In genomic region chr13:21529102-21529893, GRCh38 we compare ENCODE assay signal across 28 cellular contexts.
DNase-seq lines count a peak whose midpoint lies in the region; ATAC-seq, FAIRE-seq and TF ChIP-seq lines count a peak whose summit lies in the region.
"Had no signal": no experiment of that assay in that cellular context is flagged by ENCODE, and none has a peak within 500 bp of the region (broad histone marks: within the 10 kb centered on the region; RNA-seq: fewer than 3 reads in every experiment).

No MANE protein-coding gene starts in this region.

- H3K9ac ChIP-seq in keratinocyte (ENCODE audit: control insufficient read depth, extremely low read depth, insufficient read depth, low read length) (no peak overlapping the region), GM23248 (no peak overlapping the region)

- H3K36me3 ChIP-seq in cardiac muscle cell (no peaks in the 10 kb centered on the region), left ventricle myocardium inferior (peaks cover 16% of the 10 kb centered on the region), keratinocyte (ENCODE audit: control insufficient read depth in 2 of 2, extremely low read depth in 1 of 2, insufficient read depth in 2 of 2, low read length in 2 of 2) (peaks cover 0 to 3% of the 10 kb centered on the region in 2 experiments), Caco-2 (ENCODE audit: control insufficient read depth, insufficient read depth, low read length) (peaks cover 3% of the 10 kb centered on the region), GM23248 (ENCODE audit: low read depth) (no peaks in the 10 kb centered on the region)
- H3K36me3 ChIP-seq: adrenal gland, brain microvascular endothelial cell, thyroid gland had no signal

- FAIRE-seq in keratinocyte (lab: Jason Lieb, UNC) = peak; percentile 55
- FAIRE-seq: colon had no signal

- in situ Hi-C loops in GM23248 (cut with MboI) = no loop called here

- dilution Hi-C loops in keratinocyte (cut with MboI; ENCODE audit: extremely low pct_ligation_motif_present, low sequenced_read_pairs) = no loop called here

- peaks cover 12% of the 10 kb centered on the region for H3K36me3 Mint-ChIP-seq in T-helper 17 cell (ENCODE audit: low read depth)
- H3K36me3 Mint-ChIP-seq in Caco-2 (ENCODE audit: insufficient read depth, unreplicated experiment) = peaks cover 12% of the 10 kb centered on the region
- H3K36me3 Mint-ChIP-seq: natural killer cell had no signal

- POLR2A ChIA-PET in Caco-2 (lab: Charles Lee) = no interaction called here

- H3K9me3 ChIP-seq in cardiac muscle cell (ENCODE audit: low read depth) (no peaks in the 10 kb centered on the region), left ventricle myocardium inferior (replicated peaks) (peaks cover 3% of the 10 kb centered on the region), T-helper 17 cell (ENCODE audit: control insufficient read depth, low read length, poor library complexity, severe bottlenecking) (no peaks in the 10 kb centered on the region), keratinocyte (ENCODE audit: control insufficient read depth, low read depth, low read length) (no peaks in the 10 kb centered on the region), Caco-2 (no peaks in the 10 kb centered on the region), GM23248 (ENCODE audit: low read depth) (no peaks in the 10 kb centered on the region)
- H3K9me3 ChIP-seq: adrenal gland, spleen, thyroid gland had no signal

- peak overlapping the region; percentile 42 for H3K27ac ChIP-seq in cardiac muscle cell
- no peak overlapping the region for H3K27ac ChIP-seq in left ventricle myocardium inferior (replicated peaks)
- H3K27ac ChIP-seq in keratinocyte (ENCODE audit: control insufficient read depth, insufficient read depth, low read length) = no peak overlapping the region
- H3K27ac ChIP-seq in GM23248 = no peak overlapping the region
- H3K27ac ChIP-seq: adrenal gland, brain microvascular endothelial cell, spleen, thyroid gland had no signal

- CTCF ChIA-PET in Caco-2 (lab: Charles Lee) = no interaction called here

- H3K4me3 Mint-ChIP-seq in T-helper 17 cell (no peak overlapping the region), Caco-2 (ENCODE audit: unreplicated experiment) (no peak overlapping the region)
- H3K4me3 Mint-ChIP-seq: activated CD4-positive, alpha-beta T cell treated with anti-CD3 and anti-CD28 coated beads, Interleukin-2, amount 10 ng/mL, durations not matched to agents 24 days and 14 days; CD14-positive monocyte; GM23338; HFFc6; IgD-negative memory B cell; natural killer cell; T-helper 1 cell treated with Interleukin-12 subunit alpha and Interleukin-12 subunit beta and Interleukin-4 antibody, amounts not matched to agents 30 μg/mL and 1 μg/mL, for 36 hours had no signal

- TF ChIP-seq CTCF in cardiac muscle cell (IDR thresholded peaks at IDR 0.05; ENCODE audit: low read depth, low read length) (no peak), left ventricle myocardium inferior (IDR thresholded peaks at IDR 0.05; ENCODE audit: borderline replicate concordance) (no peak), keratinocyte (optimal IDR thresholded peaks at IDR 0.05 in 1 of 3, IDR thresholded peaks at IDR 0.05 in 1 of 3, conservative IDR thresholded peaks at IDR 0.05 in 1 of 3; ENCODE audit: extremely low read depth in 1 of 3, insufficient read depth in 2 of 3, low read length in 3 of 3) (no peak), Caco-2 (IDR thresholded peaks at IDR 0.05; ENCODE audit: insufficient read depth in 1 of 2, low read depth in 1 of 2, low read length in 1 of 2, severe bottlenecking in 1 of 2, unreplicated experiment in 1 of 2) (no peak)

- ATAC-seq in T-helper 17 cell = peak; percentile 50
- ATAC-seq: GM23338, left lobe of liver, natural killer cell had no signal

- H3K27ac Mint-ChIP-seq in T-helper 17 cell (no peak overlapping the region), Caco-2 (ENCODE audit: unreplicated experiment) (no peak overlapping the region)
- H3K27ac Mint-ChIP-seq: activated CD4-positive, alpha-beta T cell treated with anti-CD3 and anti-CD28 coated beads, Interleukin-2, amount 10 ng/mL, durations not matched to agents 24 days and 14 days; CD14-positive monocyte; GM23338; HFFc6; IgD-negative memory B cell; natural killer cell; T-helper 1 cell treated with Interleukin-12 subunit alpha and Interleukin-12 subunit beta and Interleukin-4 antibody, amounts not matched to agents 30 μg/mL and 1 μg/mL, for 36 hours had no signal

- H4K20me1 ChIP-seq in keratinocyte (ENCODE audit: control insufficient read depth, extremely low read depth, insufficient read depth, low read length) (no peaks in the 10 kb centered on the region), GM23248 (ENCODE audit: insufficient read depth) (no peaks in the 10 kb centered on the region)

- H3K4me1 Mint-ChIP-seq in T-helper 17 cell (peaks cover 18% of the 10 kb centered on the region), Caco-2 (ENCODE audit: low read depth, unreplicated experiment) (peaks cover 19% of the 10 kb centered on the region)
- H3K4me1 Mint-ChIP-seq: CD14-positive monocyte, GM23338 had no signal

- intact Hi-C loops in left ventricle myocardium inferior (cut with micrococcal nuclease) = no loop called here
- intact Hi-C loops in Caco-2 (cut with micrococcal nuclease; ENCODE audit: unreplicated experiment) = loop anchor here (5.0 kb wide), 1 partner anchor 73 kb away; the partner anchor contains the start of gene MICU2

- BruUV-seq in Caco-2 (replicated peaks; lab: Mats Ljungman, UMichigan) = no TSS peak

- no peaks in the 10 kb centered on the region for H3K79me2 ChIP-seq in keratinocyte (ENCODE audit: control insufficient read depth, insufficient read depth, low read length)
- no peaks in the 10 kb centered on the region for H3K79me2 ChIP-seq in GM23248 (ENCODE audit: insufficient read depth)

- H2AFZ ChIP-seq in keratinocyte (ENCODE audit: control insufficient read depth, low read length) = no peak overlapping the region
- H2AFZ ChIP-seq in GM23248 = no peak overlapping the region
- H2AFZ ChIP-seq: GM23338 had no signal

- H3K4me2 ChIP-seq in keratinocyte (ENCODE audit: control insufficient read depth, extremely low read depth, insufficient read depth, low read depth, low read length) (no peak overlapping the region), GM23248 (ENCODE audit: unreplicated experiment) (no peak overlapping the region)
- H3K4me2 ChIP-seq: GM23338 had no signal

- H3K9me2 ChIP-seq in GM23248 (ENCODE audit: insufficient read depth) = no peaks in the 10 kb centered on the region

- no peaks in the 10 kb centered on the region for H3K9me3 Mint-ChIP-seq in Caco-2 (ENCODE audit: unreplicated experiment)
- H3K9me3 Mint-ChIP-seq: activated CD4-positive, alpha-beta T cell treated with anti-CD3 and anti-CD28 coated beads, Interleukin-2, amount 10 ng/mL, durations not matched to agents 24 days and 14 days; CD14-positive monocyte; GM23338; HFFc6; IgD-negative memory B cell; natural killer cell; T-helper 1 cell treated with Interleukin-12 subunit alpha and Interleukin-12 subunit beta and Interleukin-4 antibody, amounts not matched to agents 30 μg/mL and 1 μg/mL, for 36 hours had no signal

- 0 out of 2 replicates have a peak, but pooled peaks cover 5% of the 10 kb centered on the region for H3F3A ChIP-seq in GM23248 (ENCODE audit: insufficient read depth)

- H3K9me1 ChIP-seq in keratinocyte (ENCODE audit: control insufficient read depth, extremely low read depth, insufficient read depth, low read length) = no peaks in the 10 kb centered on the region

- no peaks in the 10 kb centered on the region for H3K27me3 Mint-ChIP-seq in T-helper 17 cell
- no peaks in the 10 kb centered on the region for H3K27me3 Mint-ChIP-seq in Caco-2 (ENCODE audit: insufficient read depth, unreplicated experiment)
- H3K27me3 Mint-ChIP-seq: activated CD4-positive, alpha-beta T cell treated with anti-CD3 and anti-CD28 coated beads, Interleukin-2, amount 10 ng/mL, durations not matched to agents 24 days and 14 days; IgD-negative memory B cell had no signal

- H3K4me1 ChIP-seq in cardiac muscle cell (ENCODE audit: low read depth) = peaks cover 10% of the 10 kb centered on the region
- H3K4me1 ChIP-seq in left ventricle myocardium inferior = no peaks in the 10 kb centered on the region
- H3K4me1 ChIP-seq in keratinocyte (ENCODE audit: control insufficient read depth, extremely low read depth, insufficient read depth, low read length) = no peaks in the 10 kb centered on the region
- peaks cover 12% of the 10 kb centered on the region for H3K4me1 ChIP-seq in Caco-2
- H3K4me1 ChIP-seq in GM23248 (ENCODE audit: insufficient read depth) = 0 out of 2 replicates have a peak, but pooled peaks cover 7% of the 10 kb centered on the region
- H3K4me1 ChIP-seq: adrenal gland, spleen, thyroid gland had no signal

- DNase-seq in cardiac muscle cell (ENCODE audit: low read depth in 1 of 2, low spot score in 1 of 2) (no peak), left ventricle myocardium inferior (no peak), T-helper 17 cell (no peak), keratinocyte (ENCODE audit: low read depth, low spot score) (no peak), Caco-2 (no peak), GM23248 (no peak), SW 1271 (lab: John Stamatoyannopoulos, UW) (no peak)
- DNase-seq: activated CD4-positive, alpha-beta T cell treated with anti-CD3 and anti-CD28 coated beads, Interleukin-2, amount 10 ng/mL, durations not matched to agents 24 days and 14 days; activated effector memory CD4-positive, alpha-beta T cell treated with anti-CD3 and anti-CD28 coated beads, Interleukin-2, amount 50 U/mL, for 16 hours; adrenal gland; effector memory CD4-positive, alpha-beta T cell; MM.1S; natural killer cell; NCI-H1436; NCI-H510A; retina; spleen; stimulated activated CD4-positive, alpha-beta T cell treated with anti-CD3 and anti-CD28 coated beads, Interleukin-4, amount 100 ng/mL, for 24 hours; stimulated activated naive CD4-positive, alpha-beta T cell treated with Interleukin-2 at 50 U/mL for 16 hours; thyroid gland had no signal

- H3K27me3 ChIP-seq in cardiac muscle cell (no peaks in the 10 kb centered on the region), left ventricle myocardium inferior (ENCODE audit: low read depth) (no peaks in the 10 kb centered on the region), keratinocyte (ENCODE audit: control insufficient read depth, extremely low read depth, insufficient read depth, low read length) (no peaks in the 10 kb centered on the region), Caco-2 (replicated peaks; ENCODE audit: control insufficient read depth, insufficient read depth, low read length) (no peaks in the 10 kb centered on the region), GM23248 (replicated peaks; ENCODE audit: insufficient read depth) (no peaks in the 10 kb centered on the region)
- H3K27me3 ChIP-seq: adrenal gland, brain microvascular endothelial cell, spleen, thyroid gland had no signal

- H3K4me3 ChIP-seq in cardiac muscle cell (no peak overlapping the region), left ventricle myocardium inferior (no peak overlapping the region), keratinocyte (ENCODE audit: control insufficient read depth in 2 of 3, extremely low read depth in 1 of 3, insufficient read depth in 2 of 3, low read depth in 1 of 3, low read length in 3 of 3) (no peak overlapping the region), Caco-2 (ENCODE audit: low read depth, low read length) (no peak overlapping the region), GM23248 (no peak overlapping the region)
- H3K4me3 ChIP-seq: adrenal gland, GM23338, spleen, thyroid gland had no signal

- WGBS in GM23248 (ENCODE audit: low coverage in 1 of 2, low lambda C conversion rate in 2 of 2, missing lambda C conversion rate in 2 of 2), 2 experiments = 96 to 97% methylated on average over 3 of the region's 3 CpGs
